ENCODE assay signal across 16 cellular contexts in genomic region chr21:44551290-44552015, GRCh38. TPM values are rescaled to one million over a fixed set of nuclear protein-coding genes. Genes with fewer than 3 reads are reported as not detected.
DNase-seq lines count a peak whose midpoint lies in the region; FAIRE-seq and TF ChIP-seq lines count a peak whose summit lies in the region.
"Had no signal": no experiment of that assay in that cellular context is flagged by ENCODE, and none has a peak within 500 bp of the region (broad histone marks: within the 10 kb centered on the region; RNA-seq: fewer than 3 reads in every experiment).

A gene with protein sequence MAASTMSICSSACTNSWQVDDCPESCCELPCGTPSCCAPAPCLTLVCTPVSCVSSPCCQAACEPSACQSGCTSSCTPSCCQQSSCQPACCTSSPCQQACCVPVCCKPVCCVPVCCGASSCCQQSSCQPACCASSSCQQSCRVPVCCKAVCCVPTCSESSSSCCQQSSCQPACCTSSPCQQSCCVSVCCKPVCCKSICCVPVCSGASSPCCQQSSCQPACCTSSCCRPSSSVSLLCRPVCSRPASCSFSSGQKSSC (minus strand): TSS chr21:44551505. CDS start chr21:44551458, 47 bp downstream.

- no peak for FAIRE-seq in GM12891 (lab: Jason Lieb, UNC)
- FAIRE-seq: A549, endometrium had no signal

- H2BK120ac ChIP-seq in H9 (ENCODE audit: low read depth, low read length, poor library complexity, severe bottlenecking) (no peak within 1 kb of the TSS), neuronal stem cell (ENCODE audit: low read depth, low read length) (peak within 1 kb of the TSS; percentile 90)

- H3K27ac ChIP-seq in H9 (ENCODE audit: insufficient read length, low read depth, low read length): no peak within 1 kb of the TSS
- H3K27ac ChIP-seq in endodermal cell (ENCODE audit: low read depth, low read length): no peak within 1 kb of the TSS
- no peak within 1 kb of the TSS for H3K27ac ChIP-seq in neuronal stem cell (replicated peaks; ENCODE audit: low read length)
- H3K27ac ChIP-seq: A549 had no signal

- H3K27ac Mint-ChIP-seq in H9 (peak within 1 kb of the TSS in 2 of 3 experiments; percentile 82 to 85; a peak in 6 of 7 replicates), endodermal cell (peak within 1 kb of the TSS; percentile 38)

- H4K8ac ChIP-seq in H9 (replicated peaks; ENCODE audit: insufficient read length, low read depth, low read length) (no peak within 1 kb of the TSS), neuronal stem cell (ENCODE audit: low read depth, low read length) (no peak within 1 kb of the TSS)

- TF ChIP-seq CTCF in H9 (conservative IDR thresholded peaks at IDR 0.05) (no peak), endodermal cell (conservative IDR thresholded peaks at IDR 0.05) (no peak)

- WGBS in H9 (ENCODE audit: extremely low coverage, insufficient read length, low lambda C conversion rate): no CpG with 5 or more reads among the region's 18 CpGs
- 83 to 90% methylated on average over 6 to 18 of the region's 18 CpGs for WGBS in endodermal cell (ENCODE audit: insufficient coverage in 1 of 2, insufficient read length in 1 of 2), 2 experiments
- no CpG with 5 or more reads among the region's 18 CpGs for WGBS in neuronal stem cell (ENCODE audit: extremely low coverage in 2 of 2, insufficient read length in 2 of 2, insufficient replicate concordance in 1 of 2), 2 donors

- H3K36me3 ChIP-seq in endodermal cell (ENCODE audit: control insufficient read depth, insufficient read depth, low read length): no peaks in the 10 kb centered on the region
- no peaks in the 10 kb centered on the region for H3K36me3 ChIP-seq in neuronal stem cell (replicated peaks in 1 of 2; ENCODE audit: control insufficient read depth in 2 of 2, insufficient read depth in 2 of 2, low read length in 2 of 2)

- H3K4me1 ChIP-seq in H9 (ENCODE audit: insufficient read depth, low read length) (peaks cover 6% of the 10 kb centered on the region; the same call in 1 of the 2 replicates), endodermal cell (ENCODE audit: control insufficient read depth, insufficient read depth, low read length) (no peaks in the 10 kb centered on the region), neuronal stem cell (ENCODE audit: control insufficient read depth in 2 of 2, insufficient read depth in 1 of 2, low read depth in 1 of 2, low read length in 2 of 2) (peaks cover 21 to 22% of the 10 kb centered on the region in 2 donors)
- H3K4me1 ChIP-seq: A549 had no signal

- H3K36me3 Mint-ChIP-seq in H9 (ENCODE audit: insufficient read depth in 1 of 3, low read depth in 3 of 3) (peaks cover 0 to 14% (median 9%) of the 10 kb centered on the region in 3 experiments; a peak in 3 of 7 replicates), endodermal cell (ENCODE audit: low read depth) (no peaks in the 10 kb centered on the region)

- H3T11ph ChIP-seq in H9 (ENCODE audit: low read length): no peak within 1 kb of the TSS

- no peak within 1 kb of the TSS for H2BK12ac ChIP-seq in H9 (ENCODE audit: insufficient read length, low read depth, low read length)
- peak within 1 kb of the TSS; percentile 65 for H2BK12ac ChIP-seq in neuronal stem cell (ENCODE audit: low read length)

- no peak within 1 kb of the TSS; the same call in 1 of the 2 replicates for H3K4ac ChIP-seq in H9 (ENCODE audit: low read depth, low read length)
- no peak within 1 kb of the TSS for H3K4ac ChIP-seq in neuronal stem cell (ENCODE audit: low read length)

- H3K18ac ChIP-seq in H9 (ENCODE audit: insufficient read length, low read depth, low read length) (no peak within 1 kb of the TSS), neuronal stem cell (ENCODE audit: low read length) (peak within 1 kb of the TSS; percentile 92)

- H3K56ac ChIP-seq in H9 (ENCODE audit: insufficient read length, low read depth, low read length): no peak within 1 kb of the TSS

- H2BK20ac ChIP-seq in H9 (ENCODE audit: low read depth, low read length, poor library complexity, severe bottlenecking): no peak within 1 kb of the TSS

- H3K23ac ChIP-seq in H9 (ENCODE audit: insufficient read length, low read depth, low read length) (no peak within 1 kb of the TSS), neuronal stem cell (ENCODE audit: low read depth, low read length, poor library complexity) (peak within 1 kb of the TSS; percentile 1)

- H3K23me2 ChIP-seq in H9 (ENCODE audit: insufficient read length, low read depth, low read length, poor library complexity, severe bottlenecking): no peaks in the 10 kb centered on the region

- H3K9me3 ChIP-seq in H9 (ENCODE audit: control insufficient read depth, low read depth, low read length) (no peaks in the 10 kb centered on the region), endodermal cell (ENCODE audit: control insufficient read depth, low read length) (no peaks in the 10 kb centered on the region), neuronal stem cell (replicated peaks in 1 of 2; ENCODE audit: control insufficient read depth in 2 of 2, insufficient read depth in 1 of 2, low read depth in 1 of 2, low read length in 2 of 2) (peaks cover 0 to 3% of the 10 kb centered on the region in 2 donors)

- H3K79me2 ChIP-seq in H9 (ENCODE audit: insufficient read depth, low read length): no peaks in the 10 kb centered on the region

- H3K79me1 ChIP-seq in H9 (ENCODE audit: insufficient read depth, low read depth, low read length, poor library complexity, severe bottlenecking) (no peaks in the 10 kb centered on the region), neuronal stem cell (ENCODE audit: low read depth, low read length) (no peaks in the 10 kb centered on the region)

- H3K4me3 Mint-ChIP-seq in H9 (no peak within 1 kb of the TSS; a peak in 1 of 5 replicates), endodermal cell (no peak within 1 kb of the TSS)

- DNase-seq in NCI-H1417 (lab: John Stamatoyannopoulos, UW): peak; percentile 16 to 79 (median 78)
- DNase-seq in NCI-H1417 treated with DMSO at 0.1 percent for 48 hours (lab: John Stamatoyannopoulos, UW): no peak
- DNase-seq in H9: peak; percentile 28
- DNase-seq in endodermal cell: peak; percentile 55
- no peak for DNase-seq in neuronal stem cell (ENCODE audit: low spot score)
- DNase-seq in inferior parietal cortex (ENCODE audit: extremely low spot score): no peak
- DNase-seq in GM12891 (ENCODE audit: insufficient read length, low spot score): no peak
- no peak for DNase-seq in SK-N-DZ (ENCODE audit: low spot score)
- DNase-seq: activated naive CD4-positive, alpha-beta T cell; MV-4-11; T-helper 2 cell had no signal

- H3K4me1 Mint-ChIP-seq in H9 (peaks cover 42 to 54% of the 10 kb centered on the region in 2 experiments), endodermal cell (peaks cover 14% of the 10 kb centered on the region)

- H2BK5ac ChIP-seq in H9 (ENCODE audit: insufficient read length, low read length) (no peak within 1 kb of the TSS), neuronal stem cell (ENCODE audit: low read length) (peak within 1 kb of the TSS; percentile 27)

- H3K14ac ChIP-seq in H9 (ENCODE audit: insufficient read depth, low read length): peak within 1 kb of the TSS; percentile 53
- peak within 1 kb of the TSS; percentile 78 for H3K14ac ChIP-seq in neuronal stem cell (ENCODE audit: low read length)

- H2AK5ac ChIP-seq in H9 (ENCODE audit: insufficient read length, low read length) (no peak within 1 kb of the TSS), neuronal stem cell (ENCODE audit: low read depth, low read length) (peak within 1 kb of the TSS; percentile 95)

- H3K9me3 Mint-ChIP-seq in H9: peaks cover 7 to 10% of the 10 kb centered on the region in 2 experiments; a peak in 4 of 5 replicates
- peaks cover 6% of the 10 kb centered on the region for H3K9me3 Mint-ChIP-seq in endodermal cell

- no peaks in the 10 kb centered on the region for H4K20me1 ChIP-seq in H9 (ENCODE audit: control insufficient read depth, insufficient read depth, insufficient read length)

- no peak within 1 kb of the TSS for H3K9ac ChIP-seq in H9 (ENCODE audit: extremely low read depth, insufficient read length, low read length)
- no peak within 1 kb of the TSS for H3K9ac ChIP-seq in endodermal cell (ENCODE audit: extremely low read depth, low read length, poor library complexity, severe bottlenecking)
- peak within 1 kb of the TSS; percentile 24 for H3K9ac ChIP-seq in neuronal stem cell (ENCODE audit: low read depth, low read length, poor library complexity)

- no peak within 1 kb of the TSS for H3K4me2 ChIP-seq in H9 (ENCODE audit: insufficient read depth, insufficient read length, low read length)
- no peak within 1 kb of the TSS for H3K4me2 ChIP-seq in neuronal stem cell (ENCODE audit: insufficient read depth, low read length, poor library complexity, severe bottlenecking)
- H3K4me2 ChIP-seq: A549 had no signal

- no peak within 1 kb of the TSS for H4K5ac ChIP-seq in H9 (ENCODE audit: insufficient read length, low read depth, low read length)

- H3K27me3 ChIP-seq in H9 (ENCODE audit: insufficient read depth, low read length): no peaks in the 10 kb centered on the region
- H3K27me3 ChIP-seq in endodermal cell (ENCODE audit: control insufficient read depth, insufficient read depth, low read length, poor library complexity, severe bottlenecking): no peaks in the 10 kb centered on the region
- no peaks in the 10 kb centered on the region for H3K27me3 ChIP-seq in neuronal stem cell (ENCODE audit: control insufficient read depth in 3 of 3, insufficient read depth in 3 of 3, low read depth in 1 of 3, low read length in 3 of 3)

- H3K4me3 ChIP-seq in endodermal cell (ENCODE audit: low read length) (no peak within 1 kb of the TSS), neuronal stem cell (ENCODE audit: low read length in 2 of 2) (peak within 1 kb of the TSS in 1 of 2 donors; percentile 37)
- H3K4me3 ChIP-seq: A549 had no signal

- peaks cover 3% of the 10 kb centered on the region for H3K27me3 Mint-ChIP-seq in H9 (ENCODE audit: low read depth)
- H3K27me3 Mint-ChIP-seq in endodermal cell (ENCODE audit: insufficient read depth): peaks cover 1% of the 10 kb centered on the region

- H4K91ac ChIP-seq in H9 (ENCODE audit: insufficient read length, low read depth, low read length): no peak within 1 kb of the TSS
- peak within 1 kb of the TSS; percentile 89 for H4K91ac ChIP-seq in neuronal stem cell (ENCODE audit: low read depth, low read length, poor library complexity)

- TF ChIP-seq POLR2A in GM12891 (IDR thresholded peaks at IDR 0.05; ENCODE audit: low read depth, low read length): no peak

- H2BK15ac ChIP-seq in H9 (ENCODE audit: low read depth, low read length) (peak within 1 kb of the TSS; percentile 87; the same call in 1 of the 2 replicates), neuronal stem cell (ENCODE audit: low read length) (peak within 1 kb of the TSS; percentile 81)

- H2AFZ ChIP-seq in H9 (ENCODE audit: low read length): no peak within 1 kb of the TSS
- peak within 1 kb of the TSS; percentile 69 for H2AFZ ChIP-seq in neuronal stem cell (ENCODE audit: low read length)

TF ChIP-seq in GM12891, 5 proteins besides CTCF, POLR2A, EP300 and RAD21 (continues in another document):
- no peak for TF ChIP-seq SPI1 (IDR thresholded peaks at IDR 0.05; ENCODE audit: low read depth, low read length)

RNA-seq across cellular contexts. Expression of the gene that starts here (rescaled TPM):
- not detected in 2 replicates for total RNA-seq in H9 (2021)
- total RNA-seq in endodermal cell: not detected
- polyA plus RNA-seq in endodermal cell (2013, experiment 1 of 2): not detected
- polyA plus RNA-seq in endodermal cell (2013, experiment 2 of 2): not detected
- polyA plus RNA-seq in neuronal stem cell (2013, experiment 1 of 2): not detected
- not detected for polyA plus RNA-seq in neuronal stem cell (2013, experiment 2 of 2)
- not detected for polyA plus RNA-seq in GM12891 (2012; ENCODE audit: low read depth, missing spikeins)
- not detected in 2 replicates for polyA plus RNA-seq in SK-N-DZ (2014; cell fraction: cytosol; rRNA removed)
- not detected in 2 replicates for polyA plus RNA-seq in SK-N-DZ (2014; cell fraction: nucleus; rRNA removed)
- total RNA-seq: NCI-H460, RPMI7951, temporal lobe had no signal
- polyA plus RNA-seq: A549 had no signal

Comparison
In these comparisons a context has a peak if more than half of its experiments do, and no peak if none do; other contexts are left out.
1. DNase-seq: peak in NCI-H1417 (3 of 3); none in NCI-H1417 treated with DMSO at 0.1 percent for 48 hours (single experiment), neuronal stem cell (single experiment), inferior parietal cortex (single experiment), GM12891 (single experiment) and SK-N-DZ (single experiment).
2. Peak in DNase-seq in H9; RNA of the gene not detected or under 1 TPM.
3. Peak in DNase-seq in endodermal cell; RNA of the gene not detected or under 1 TPM.